24 cellular contexts compared by ENCODE assay signal in genomic region chr16:74659041-74659440, GRCh38. TPM values are rescaled to one million over a fixed set of nuclear protein-coding genes. Genes with fewer than 3 reads are reported as not detected.
A peak's percentile ranks its signal among the peaks of the same experiment; 100 is the strongest.
DNase-seq lines count a peak whose midpoint lies in the region; ATAC-seq and TF ChIP-seq lines count a peak whose summit lies in the region.
"Had no signal": no experiment of that assay in that cellular context is flagged by ENCODE, and none has a peak within 500 bp of the region (broad histone marks: within the 10 kb centered on the region; RNA-seq: fewer than 3 reads in every experiment).

No MANE protein-coding gene starts in this region.

- no peak overlapping the region for H2AFZ ChIP-seq in DND-41 (ENCODE audit: low read depth, low read length)

- ATAC-seq in activated CD8-positive, alpha-beta memory T cell treated with anti-CD3 and anti-CD28 coated beads, Interleukin-2, amount 10 ng/mL, durations not matched to agents 7 days and 5 days, result no peak
- ATAC-seq in DND-41 (ENCODE audit: insufficient read depth, low read depth) (no peak), upper lobe of right lung (no peak)
- ATAC-seq in activated naive CD8-positive, alpha-beta T cell treated with anti-CD3 and anti-CD28 coated beads, Interleukin-2, amount 10 ng/mL, durations not matched to agents 7 days and 5 days (ENCODE audit: low read depth), result no peak
- no peak for ATAC-seq in stimulated activated effector memory CD8-positive, alpha-beta T cell treated with anti-CD3 and anti-CD28 coated beads, Interleukin-12 subunit alpha, Interleukin-12 subunit beta, amount 100 ng/mL, for 72 hours
- ATAC-seq: gastrocnemius medialis; K562; naive thymus-derived CD8-positive, alpha-beta T cell; stimulated activated memory B cell treated with anti-CD40 and anti-IgM and Interleukin-4, amounts not matched to agents 10 μg/mL and 1 μg/mL and 100 μg/mL, for 72 hours; T-cell had no signal

- DNase-seq in activated CD8-positive, alpha-beta memory T cell treated with anti-CD3 and anti-CD28 coated beads, Interleukin-2, amount 10 ng/mL, durations not matched to agents 7 days and 5 days, result no peak
- DNase-seq in activated CD8-positive, alpha-beta memory T cell treated with anti-CD3 and anti-CD28 coated beads for 24 hours, result no peak
- DNase-seq in DND-41 (no peak), NCI-H2227 (lab: John Stamatoyannopoulos, UW; ENCODE audit: unreplicated experiment) (no peak), upper lobe of right lung (no peak), H4 (ENCODE audit: low spot score) (no peak)
- no peak for DNase-seq in activated naive CD8-positive, alpha-beta T cell treated with anti-CD3 and anti-CD28 coated beads, Interleukin-2, amount 10 ng/mL, durations not matched to agents 7 days and 5 days
- DNase-seq in stimulated activated effector memory CD8-positive, alpha-beta T cell treated with anti-CD3 and anti-CD28 coated beads, Interleukin-12 subunit alpha, Interleukin-12 subunit beta, amount 100 ng/mL, for 72 hours (ENCODE audit: low spot score in 2 of 2), result no peak
- DNase-seq: activated T-cell treated with anti-CD3 and anti-CD28 coated beads, Interleukin-2, amount 50 U/mL, for 1 hour; COR-L47; gastrocnemius medialis; HCEC 1CT; naive thymus-derived CD8-positive, alpha-beta T cell; NCI-H1105 treated with DMSO at 0.1 percent for 48 hours; NCI-H2029; NCI-H524 treated with DMSO at 0.1 percent for 48 hours; stimulated activated CD4-positive, alpha-beta T cell treated with anti-CD3 and anti-CD28 coated beads, Interleukin-15, amount 100 ng/mL, for 24 hours; stimulated activated CD4-positive, alpha-beta T cell treated with anti-CD3 and anti-CD28 coated beads, Interleukin-4, amount 100 ng/mL, for 4 hours; T-cell; uterus had no signal

- H3K9ac ChIP-seq in DND-41 (ENCODE audit: low read depth, low read length), result no peak overlapping the region

- peak overlapping the region in 1 of 2 experiments; percentile 31; a peak in 1 of 4 replicates for H3K4me3 ChIP-seq in DND-41 (ENCODE audit: low read depth in 1 of 2, low read length in 2 of 2)
- no peak overlapping the region for H3K4me3 ChIP-seq in upper lobe of right lung
- H3K4me3 ChIP-seq: breast epithelium, gastrocnemius medialis, K562, lung, uterus had no signal

- H3K4me3 Mint-ChIP-seq in activated CD8-positive, alpha-beta memory T cell treated with anti-CD3 and anti-CD28 coated beads, Interleukin-2, amount 10 ng/mL, durations not matched to agents 7 days and 5 days, result peak overlapping the region; percentile 22
- H3K4me3 Mint-ChIP-seq in activated naive CD8-positive, alpha-beta T cell treated with anti-CD3 and anti-CD28 coated beads, Interleukin-2, amount 10 ng/mL, durations not matched to agents 7 days and 5 days, result peak overlapping the region; percentile 54
- peak overlapping the region; percentile 24 for H3K4me3 Mint-ChIP-seq in stimulated activated effector memory CD8-positive, alpha-beta T cell treated with anti-CD3 and anti-CD28 coated beads, Interleukin-12 subunit alpha, Interleukin-12 subunit beta, amount 100 ng/mL, for 72 hours
- H3K4me3 Mint-ChIP-seq: stimulated activated memory B cell treated with anti-CD40 and anti-IgM and Interleukin-4, amounts not matched to agents 10 μg/mL and 1 μg/mL and 100 μg/mL, for 72 hours had no signal

- H3K4me1 ChIP-seq in DND-41 (ENCODE audit: insufficient read depth, low read length) (peaks cover 81% of the 10 kb centered on the region), upper lobe of right lung (peaks cover 4% of the 10 kb centered on the region)
- H3K4me1 ChIP-seq: breast epithelium, gastrocnemius medialis, uterus had no signal

- H3K27ac ChIP-seq in DND-41 (ENCODE audit: low read length), result no peak overlapping the region
- H3K27ac ChIP-seq in upper lobe of right lung, result no peak overlapping the region
- H3K27ac ChIP-seq: breast epithelium, gastrocnemius medialis, uterus had no signal

- peak overlapping the region; percentile 64 for H3K4me2 ChIP-seq in DND-41 (ENCODE audit: insufficient read depth, low read length)

- no peaks in the 10 kb centered on the region for H3K27me3 Mint-ChIP-seq in activated CD8-positive, alpha-beta memory T cell treated with anti-CD3 and anti-CD28 coated beads, Interleukin-2, amount 10 ng/mL, durations not matched to agents 7 days and 5 days
- H3K27me3 Mint-ChIP-seq in activated naive CD8-positive, alpha-beta T cell treated with anti-CD3 and anti-CD28 coated beads, Interleukin-2, amount 10 ng/mL, durations not matched to agents 7 days and 5 days, result no peaks in the 10 kb centered on the region
- H3K27me3 Mint-ChIP-seq: naive thymus-derived CD8-positive, alpha-beta T cell; stimulated activated memory B cell treated with anti-CD40 and anti-IgM and Interleukin-4, amounts not matched to agents 10 μg/mL and 1 μg/mL and 100 μg/mL, for 72 hours; T-cell had no signal

- intact Hi-C loops in upper lobe of right lung (cut with DNase I), result no loop called here

- peaks cover 97% of the 10 kb centered on the region for H4K20me1 ChIP-seq in DND-41 (ENCODE audit: insufficient read depth, low read length)

- CTCF ChIA-PET in activated CD8-positive, alpha-beta memory T cell treated with anti-CD3 and anti-CD28 coated beads, Interleukin-2, amount 10 ng/mL, durations not matched to agents 7 days and 5 days (lab: Charles Lee), result interaction anchor here (0.7 kb wide), 1 partner anchor 36 kb away, joined by 3 read pairs; no protein-coding TSS in a partner anchor

- H3K79me2 ChIP-seq in DND-41 (ENCODE audit: insufficient read depth, low read length), result peaks cover 98% of the 10 kb centered on the region

- H3K27me3 ChIP-seq in DND-41 (ENCODE audit: insufficient read depth, low read length, poor library complexity), result no peaks in the 10 kb centered on the region
- no peaks in the 10 kb centered on the region for H3K27me3 ChIP-seq in upper lobe of right lung
- H3K27me3 ChIP-seq: breast epithelium, gastrocnemius medialis, uterus had no signal

- H3K36me3 Mint-ChIP-seq in activated CD8-positive, alpha-beta memory T cell treated with anti-CD3 and anti-CD28 coated beads, Interleukin-2, amount 10 ng/mL, durations not matched to agents 7 days and 5 days, result peaks cover 80% of the 10 kb centered on the region
- peaks cover 60% of the 10 kb centered on the region for H3K36me3 Mint-ChIP-seq in activated naive CD8-positive, alpha-beta T cell treated with anti-CD3 and anti-CD28 coated beads, Interleukin-2, amount 10 ng/mL, durations not matched to agents 7 days and 5 days
- peaks cover 100% of the 10 kb centered on the region for H3K36me3 Mint-ChIP-seq in stimulated activated effector memory CD8-positive, alpha-beta T cell treated with anti-CD3 and anti-CD28 coated beads, Interleukin-12 subunit alpha, Interleukin-12 subunit beta, amount 100 ng/mL, for 72 hours

- peaks cover 87% of the 10 kb centered on the region for H3K4me1 Mint-ChIP-seq in activated CD8-positive, alpha-beta memory T cell treated with anti-CD3 and anti-CD28 coated beads, Interleukin-2, amount 10 ng/mL, durations not matched to agents 7 days and 5 days
- H3K4me1 Mint-ChIP-seq in activated naive CD8-positive, alpha-beta T cell treated with anti-CD3 and anti-CD28 coated beads, Interleukin-2, amount 10 ng/mL, durations not matched to agents 7 days and 5 days, result peaks cover 73% of the 10 kb centered on the region
- H3K4me1 Mint-ChIP-seq in stimulated activated effector memory CD8-positive, alpha-beta T cell treated with anti-CD3 and anti-CD28 coated beads, Interleukin-12 subunit alpha, Interleukin-12 subunit beta, amount 100 ng/mL, for 72 hours, result peaks cover 66% of the 10 kb centered on the region

- H3K9me3 ChIP-seq in DND-41 (ENCODE audit: insufficient read depth, low read length, severe bottlenecking) (no peaks in the 10 kb centered on the region), upper lobe of right lung (no peaks in the 10 kb centered on the region)
- H3K9me3 ChIP-seq: breast epithelium, gastrocnemius medialis, uterus had no signal

- TF ChIP-seq CTCF in DND-41 (IDR thresholded peaks at IDR 0.05; ENCODE audit: borderline replicate concordance, extremely low read depth, low read length, poor library complexity, severe bottlenecking), result no peak
- no peak for TF ChIP-seq CTCF in upper lobe of right lung (IDR thresholded peaks at IDR 0.05)

- no peak overlapping the region for H3K27ac Mint-ChIP-seq in activated CD8-positive, alpha-beta memory T cell treated with anti-CD3 and anti-CD28 coated beads, Interleukin-2, amount 10 ng/mL, durations not matched to agents 7 days and 5 days
- H3K27ac Mint-ChIP-seq in activated naive CD8-positive, alpha-beta T cell treated with anti-CD3 and anti-CD28 coated beads, Interleukin-2, amount 10 ng/mL, durations not matched to agents 7 days and 5 days, result peak overlapping the region; percentile 42
- H3K27ac Mint-ChIP-seq in stimulated activated effector memory CD8-positive, alpha-beta T cell treated with anti-CD3 and anti-CD28 coated beads, Interleukin-12 subunit alpha, Interleukin-12 subunit beta, amount 100 ng/mL, for 72 hours, result no peak overlapping the region

- H3K36me3 ChIP-seq in DND-41 (ENCODE audit: insufficient read depth, low read length) (peaks cover 96% of the 10 kb centered on the region), upper lobe of right lung (peaks cover 68% of the 10 kb centered on the region)
- H3K36me3 ChIP-seq: breast epithelium, uterus had no signal

- H3K9me3 Mint-ChIP-seq in activated CD8-positive, alpha-beta memory T cell treated with anti-CD3 and anti-CD28 coated beads, Interleukin-2, amount 10 ng/mL, durations not matched to agents 7 days and 5 days (ENCODE audit: low read depth), result no peaks in the 10 kb centered on the region
- no peaks in the 10 kb centered on the region for H3K9me3 Mint-ChIP-seq in activated naive CD8-positive, alpha-beta T cell treated with anti-CD3 and anti-CD28 coated beads, Interleukin-2, amount 10 ng/mL, durations not matched to agents 7 days and 5 days
- no peaks in the 10 kb centered on the region for H3K9me3 Mint-ChIP-seq in stimulated activated effector memory CD8-positive, alpha-beta T cell treated with anti-CD3 and anti-CD28 coated beads, Interleukin-12 subunit alpha, Interleukin-12 subunit beta, amount 100 ng/mL, for 72 hours
- H3K9me3 Mint-ChIP-seq: naive thymus-derived CD8-positive, alpha-beta T cell; stimulated activated memory B cell treated with anti-CD40 and anti-IgM and Interleukin-4, amounts not matched to agents 10 μg/mL and 1 μg/mL and 100 μg/mL, for 72 hours; T-cell had no signal

- POLR2A ChIA-PET in activated naive CD8-positive, alpha-beta T cell treated with anti-CD3 and anti-CD28 coated beads, Interleukin-2, amount 10 ng/mL, durations not matched to agents 7 days and 5 days (lab: Charles Lee), result interaction anchor here (1.2 kb wide), 1 partner anchor 8 kb away, joined by 7 read pairs; the partner anchor contains the start of gene RFWD3

RNA-seq across cellular contexts. Expression of gene RFWD3, which starts 7.6 kb away (rescaled TPM):
- 100 to 1,000 TPM; 121 to 162 TPM for total RNA-seq in activated CD8-positive, alpha-beta memory T cell treated with anti-CD3 and anti-CD28 coated beads, Interleukin-2, amount 10 ng/mL, durations not matched to agents 7 days and 5 days
- total RNA-seq in activated naive CD8-positive, alpha-beta T cell treated with anti-CD3 and anti-CD28 coated beads, Interleukin-2, amount 10 ng/mL, durations not matched to agents 7 days and 5 days, result 100 to 1,000 TPM; 110 to 119 TPM
- 16.7 TPM for total RNA-seq in upper lobe of right lung
- total RNA-seq in H4 (2014; rRNA removed; shearing (Covaris generic)), result 30.8 and 33.8 TPM in 2 replicates

RNA-seq across cellular contexts. Expression of gene MLKL, which starts 41.6 kb away (rescaled TPM):
- total RNA-seq in activated CD8-positive, alpha-beta memory T cell treated with anti-CD3 and anti-CD28 coated beads, Interleukin-2, amount 10 ng/mL, durations not matched to agents 7 days and 5 days, result 10 to 100 TPM; 26.1 to 35.5 TPM
- total RNA-seq in activated naive CD8-positive, alpha-beta T cell treated with anti-CD3 and anti-CD28 coated beads, Interleukin-2, amount 10 ng/mL, durations not matched to agents 7 days and 5 days, result 10 to 100 TPM; 25.6 to 28.7 TPM
- 28.6 TPM for total RNA-seq in upper lobe of right lung
- total RNA-seq in H4 (2014; rRNA removed; shearing (Covaris generic)), result 6.6 and 8.4 TPM in 2 replicates

RNA-seq across cellular contexts. Expression of gene GLG1, which starts 52.1 kb away (rescaled TPM):
- 10 to 100 TPM; 74.0 to 86.9 TPM for total RNA-seq in activated CD8-positive, alpha-beta memory T cell treated with anti-CD3 and anti-CD28 coated beads, Interleukin-2, amount 10 ng/mL, durations not matched to agents 7 days and 5 days
- 100 to 1,000 TPM; 118 to 120 TPM for total RNA-seq in activated naive CD8-positive, alpha-beta T cell treated with anti-CD3 and anti-CD28 coated beads, Interleukin-2, amount 10 ng/mL, durations not matched to agents 7 days and 5 days
- total RNA-seq in upper lobe of right lung, result 112 TPM
- total RNA-seq in H4 (2014; rRNA removed; shearing (Covaris generic)), result 80.2 and 81.2 TPM in 2 replicates
